8 cellular contexts compared by ENCODE assay signal in genomic region chr3:155849404-155849803, GRCh38. TPM values are rescaled to one million over a fixed set of nuclear protein-coding genes. Genes with fewer than 3 reads are reported as not detected.
DNase-seq lines count a peak whose midpoint lies in the region; ATAC-seq and TF ChIP-seq lines count a peak whose summit lies in the region.
"Not testable (repeated sequence)": the region's sequence is repeated elsewhere in the genome, so short reads cannot be mapped to it uniquely, and the experiment has no call there.

No MANE protein-coding gene starts in this region.

- not testable (repeated sequence) for H3K27me3 Mint-ChIP-seq in CD4-positive, CD25-positive, alpha-beta regulatory T cell; T-cell; activated T-cell treated with anti-CD3 and anti-CD28 coated beads, Interleukin-2, amount 50 U/mL, for 24 hours; activated naive CD8-positive, alpha-beta T cell
- H3K27me3 Mint-ChIP-seq in brain = peaks cover 14% of the 10 kb centered on the region

- peaks cover 32 to 75% (median 53%) of the 10 kb centered on the region in 4 donors for H3K4me1 Mint-ChIP-seq in CD4-positive, CD25-positive, alpha-beta regulatory T cell
- H3K4me1 Mint-ChIP-seq in T-cell (peaks cover 60 to 79% (median 68%) of the 10 kb centered on the region in 3 donors), brain (peaks cover 81% of the 10 kb centered on the region)
- H3K4me1 Mint-ChIP-seq in activated T-cell treated with anti-CD3 and anti-CD28 coated beads, Interleukin-2, amount 50 U/mL, for 24 hours (ENCODE audit: low read depth) = peaks cover 64% of the 10 kb centered on the region
- peaks cover 64% of the 10 kb centered on the region for H3K4me1 Mint-ChIP-seq in activated naive CD8-positive, alpha-beta T cell (ENCODE audit: low read depth)

- H3K9me2 ChIP-seq in Loucy (replicated peaks; ENCODE audit: low read depth, low read length); neural cell (ENCODE audit: insufficient read depth, low read length): not testable (repeated sequence)

- peak overlapping the region; percentile 26 for H3K4me3 ChIP-seq in CD4-positive, CD25-positive, alpha-beta regulatory T cell (ENCODE audit: low read depth, low read length)
- H3K4me3 ChIP-seq in Loucy (ENCODE audit: low read length, poor library complexity, severe bottlenecking) (peak overlapping the region; percentile 62), neural cell (ENCODE audit: low read length) (peak overlapping the region; percentile 38)

- H3K4me3 Mint-ChIP-seq in CD4-positive, CD25-positive, alpha-beta regulatory T cell = peak overlapping the region; percentile 63 to 86 (median 74)
- H3K4me3 Mint-ChIP-seq in T-cell (peak overlapping the region; percentile 28 to 52 (median 34)), brain (peak overlapping the region; percentile 59 to 81 (median 73))
- H3K4me3 Mint-ChIP-seq in activated T-cell treated with anti-CD3 and anti-CD28 coated beads, Interleukin-2, amount 50 U/mL, for 24 hours = peak overlapping the region; percentile 60
- peak overlapping the region; percentile 73 for H3K4me3 Mint-ChIP-seq in activated naive CD8-positive, alpha-beta T cell

- POLR2A ChIA-PET in T-cell (lab: Charles Lee) = not testable (repeated sequence)

- peaks cover 43% of the 10 kb centered on the region for H4K20me1 ChIP-seq in Loucy (ENCODE audit: insufficient read depth, low read length, poor library complexity, severe bottlenecking)
- H4K20me1 ChIP-seq in neural cell (ENCODE audit: insufficient read depth) = not testable (repeated sequence)

- CTCF ChIA-PET in T-cell (lab: Charles Lee) = interaction anchor here (0.5 to 1.8 kb wide), 3 partner anchors 21 to 80 kb away, joined by 3 to 6 read pairs (median 4); partner anchors contain the start of gene C3orf33 (in 1 of the 2)

- not testable (repeated sequence) for H3K36me3 ChIP-seq in CD4-positive, CD25-positive, alpha-beta regulatory T cell (ENCODE audit: control insufficient read depth, insufficient read depth, low read length); Loucy (ENCODE audit: insufficient read depth, low read length); neural cell (ENCODE audit: insufficient read depth, low read length)

- TF ChIP-seq CTCF in Loucy (conservative IDR thresholded peaks at IDR 0.05; ENCODE audit: low read length); brain (conservative IDR thresholded peaks at IDR 0.05); neural cell (IDR thresholded peaks at IDR 0.05; ENCODE audit: poor library complexity, severe bottlenecking): not testable (repeated sequence)

- H3K4me1 ChIP-seq in CD4-positive, CD25-positive, alpha-beta regulatory T cell (ENCODE audit: control insufficient read depth, insufficient read depth, low read length, poor library complexity, severe bottlenecking) = peaks cover 65% of the 10 kb centered on the region
- peaks cover 47% of the 10 kb centered on the region for H3K4me1 ChIP-seq in Loucy (ENCODE audit: insufficient read depth, low read length, poor library complexity, severe bottlenecking)

- H3K27ac ChIP-seq in CD4-positive, CD25-positive, alpha-beta regulatory T cell (ENCODE audit: insufficient read depth, low read length, poor library complexity, severe bottlenecking); neural cell (ENCODE audit: low read length): not testable (repeated sequence)

- not testable (repeated sequence) for DNase-seq in CD4-positive, CD25-positive, alpha-beta regulatory T cell; T-cell; activated T-cell treated with anti-CD3 and anti-CD28 coated beads, Interleukin-2, amount 50 U/mL, for 24 hours; left lobe of liver (ENCODE audit: low spot score)

- H3K4me2 ChIP-seq in Loucy (ENCODE audit: low read depth, low read length, poor library complexity, severe bottlenecking) = peak overlapping the region; percentile 61
- not testable (repeated sequence) for H3K4me2 ChIP-seq in neural cell (ENCODE audit: low read length)

- peaks cover 18% of the 10 kb centered on the region for H3K36me3 Mint-ChIP-seq in CD4-positive, CD25-positive, alpha-beta regulatory T cell
- H3K36me3 Mint-ChIP-seq in T-cell (peaks cover 16% of the 10 kb centered on the region), brain (peaks cover 46% of the 10 kb centered on the region)
- H3K36me3 Mint-ChIP-seq in activated T-cell treated with anti-CD3 and anti-CD28 coated beads, Interleukin-2, amount 50 U/mL, for 24 hours (ENCODE audit: low read depth) = peaks cover 71% of the 10 kb centered on the region
- peaks cover 18% of the 10 kb centered on the region for H3K36me3 Mint-ChIP-seq in activated naive CD8-positive, alpha-beta T cell

- H3K9ac ChIP-seq in Loucy (ENCODE audit: low read depth, low read length, poor library complexity, severe bottlenecking); neural cell (ENCODE audit: low read length): not testable (repeated sequence)

- TF ChIP-seq EP300 in neural cell (conservative IDR thresholded peaks at IDR 0.05; ENCODE audit: poor library complexity, severe bottlenecking) = not testable (repeated sequence)

- H3K79me2 ChIP-seq in Loucy (ENCODE audit: insufficient read depth, low read length) = peaks cover 78% of the 10 kb centered on the region
- H3K79me2 ChIP-seq in neural cell (replicated peaks; ENCODE audit: insufficient read depth, low read length) = peaks cover 32% of the 10 kb centered on the region

- not testable (repeated sequence) for H2AFZ ChIP-seq in Loucy (ENCODE audit: low read length); neural cell (ENCODE audit: low read depth, low read length)

- H3K9me3 Mint-ChIP-seq in CD4-positive, CD25-positive, alpha-beta regulatory T cell; T-cell; activated T-cell treated with anti-CD3 and anti-CD28 coated beads, Interleukin-2, amount 50 U/mL, for 24 hours; activated naive CD8-positive, alpha-beta T cell (ENCODE audit: low read depth); brain: not testable (repeated sequence)

- not testable (repeated sequence) for H3F3A ChIP-seq in Loucy (ENCODE audit: low read depth); neural cell (ENCODE audit: insufficient read depth, low read length, poor library complexity, severe bottlenecking)

- not testable (repeated sequence) for H3K27me3 ChIP-seq in CD4-positive, CD25-positive, alpha-beta regulatory T cell (ENCODE audit: control insufficient read depth, insufficient read depth, low read length); Loucy (ENCODE audit: insufficient read depth, low read length, poor library complexity, severe bottlenecking); neural cell (ENCODE audit: insufficient read depth, low read depth, low read length)

- TF ChIP-seq RAD21 in neural cell (conservative IDR thresholded peaks at IDR 0.05) = not testable (repeated sequence)

- not testable (repeated sequence) for ATAC-seq in CD4-positive, CD25-positive, alpha-beta regulatory T cell (ENCODE audit: low read depth in 2 of 2); T-cell (replicated peaks in 1 of 4)
- ATAC-seq in left lobe of liver = peak; percentile 15

- not testable (repeated sequence) for H3K9me3 ChIP-seq in CD4-positive, CD25-positive, alpha-beta regulatory T cell (ENCODE audit: control insufficient read depth in 2 of 2, low read length in 2 of 2); Loucy (ENCODE audit: insufficient read depth, low read depth, low read length); neural cell (ENCODE audit: low read length)

- not testable (repeated sequence) for H3K27ac Mint-ChIP-seq in CD4-positive, CD25-positive, alpha-beta regulatory T cell; T-cell; activated T-cell treated with anti-CD3 and anti-CD28 coated beads, Interleukin-2, amount 50 U/mL, for 24 hours; activated naive CD8-positive, alpha-beta T cell; brain

RNA-seq across cellular contexts. Expression of gene SLC33A1, which starts 4.8 kb away (rescaled TPM):
- 18.3 TPM for total RNA-seq in CD4-positive, CD25-positive, alpha-beta regulatory T cell
- polyA plus RNA-seq in CD4-positive, CD25-positive, alpha-beta regulatory T cell = 10 to 100 TPM; 16.6 to 20.0 (median 17.8) TPM
- total RNA-seq in T-cell (10 to 100 TPM; 17.4 to 33.1 (median 28.5) TPM), left lobe of liver (39.7 TPM)
- polyA plus RNA-seq in brain (ENCODE audit: insufficient read depth, low read depth, low replicate concordance) (16.3 TPM), neural cell (15.7 and 16.1 TPM in 2 replicates)
- polyA minus RNA-seq in neural cell = 39.0 and 44.9 TPM in 2 replicates

RNA-seq across cellular contexts. Expression of gene GMPS, which starts 21.0 kb away (rescaled TPM):
- total RNA-seq in CD4-positive, CD25-positive, alpha-beta regulatory T cell = 40.9 TPM
- polyA plus RNA-seq in CD4-positive, CD25-positive, alpha-beta regulatory T cell = 10 to 100 TPM; 61.3 to 82.7 (median 66.2) TPM
- total RNA-seq in T-cell (10 to 100 TPM; 37.4 to 44.1 (median 40.6) TPM), left lobe of liver (14.6 TPM)
- polyA plus RNA-seq in brain (ENCODE audit: insufficient read depth, low read depth, low replicate concordance) (61.0 TPM), neural cell (23.7 and 25.2 TPM in 2 replicates)
- 62.3 and 78.8 TPM in 2 replicates for polyA minus RNA-seq in neural cell

RNA-seq across cellular contexts. Expression of gene C3orf33, which starts 43.3 kb away (rescaled TPM):
- total RNA-seq in CD4-positive, CD25-positive, alpha-beta regulatory T cell = 0.74 TPM
- polyA plus RNA-seq in CD4-positive, CD25-positive, alpha-beta regulatory T cell = 1 to 10 TPM; 3.0 to 5.0 (median 3.3) TPM
- total RNA-seq in T-cell (1 to 10 TPM; 1.2 to 3.2 (median 2.3) TPM), left lobe of liver (0.70 TPM)
- polyA plus RNA-seq in brain (ENCODE audit: insufficient read depth, low read depth, low replicate concordance) (1.8 TPM), neural cell (9.0 and 9.8 TPM in 2 replicates)
- 9.5 TPM in 2 replicates for polyA minus RNA-seq in neural cell
